27 cellular contexts compared by ENCODE assay signal in the genomic region with DNA sequence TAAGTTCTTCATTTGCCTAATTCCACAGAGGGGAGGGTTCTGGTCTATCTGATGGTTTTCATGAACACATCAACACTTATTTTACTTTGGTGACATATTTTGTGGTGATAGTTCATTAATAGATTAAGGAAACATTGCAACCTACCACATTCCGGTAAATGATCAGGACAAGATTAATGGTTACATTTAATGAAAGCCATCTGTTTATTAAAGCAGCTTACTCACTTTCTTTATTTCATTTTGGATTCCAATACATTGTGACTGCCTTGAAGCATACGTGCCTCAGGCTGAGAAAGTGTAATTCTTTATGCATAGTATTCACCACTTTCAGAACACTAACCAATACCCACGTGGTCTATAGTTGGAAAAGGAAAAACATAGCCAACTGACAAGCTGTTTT.
DNase-seq lines count a peak whose midpoint lies in the region; FAIRE-seq and TF ChIP-seq lines count a peak whose summit lies in the region.
"Had no signal": no experiment of that assay in that cellular context is flagged by ENCODE, and none has a peak within 500 bp of the region (broad histone marks: within the 10 kb centered on the region; RNA-seq: fewer than 3 reads in every experiment).

No MANE protein-coding gene starts in this region.

- no peak overlapping the region for H3K23ac ChIP-seq in mesenchymal stem cell (ENCODE audit: low read length in 2 of 2)

- no peak overlapping the region for H2AFZ ChIP-seq in mesenchymal stem cell (ENCODE audit: low read depth, low read length)

- H3K9me3 ChIP-seq in mesenchymal stem cell (ENCODE audit: control insufficient read depth, low read length): peaks cover 3% of the 10 kb centered on the region
- H3K9me3 ChIP-seq: MG63, prostate gland, SJCRH30, transverse colon had no signal

- peak; percentile 41 for DNase-seq in AG20443 (ENCODE audit: low spot score)
- peak; percentile 58 for DNase-seq in HFF-Myc (ENCODE audit: extremely low read depth, low read depth)
- DNase-seq in astrocyte of the spinal cord (ENCODE audit: low read depth, low spot score): peak; percentile 29
- DNase-seq in mesenchymal stem cell: no peak
- DNase-seq in activated effector memory CD4-positive, alpha-beta T cell treated with anti-CD3 and anti-CD28 coated beads, Interleukin-2, amount 50 U/mL, for 16 hours: no peak
- no peak for DNase-seq in GM13977 (ENCODE audit: low spot score)
- no peak for DNase-seq in DMS 273 (lab: John Stamatoyannopoulos, UW; ENCODE audit: unreplicated experiment)
- no peak for DNase-seq in GM12891 (ENCODE audit: insufficient read length, low spot score)
- DNase-seq: activated CD4-positive, alpha-beta T cell treated with anti-CD3 and anti-CD28 coated beads for 4 hours; activated naive CD4-positive, alpha-beta T cell; activated T-cell treated with anti-CD3 and anti-CD28 coated beads, Interleukin-2, amount 50 U/mL, for 24 hours; DMS53; effector memory CD8-positive, alpha-beta T cell; H9; MG63; NCI-H1436; NCI-H510A treated with DMSO at 0.1 percent for 48 hours; NK-92 treated with Interleukin-12 subunit alpha and Interleukin-12 subunit beta, amount 100 ng/mL, for 24 hours; SJCRH30; T-helper 17 cell; transverse colon had no signal

- no peak overlapping the region for H2BK12ac ChIP-seq in mesenchymal stem cell (ENCODE audit: low read length in 2 of 2)

- TF ChIP-seq POLR2A in GM12891 (IDR thresholded peaks at IDR 0.05; ENCODE audit: low read depth, low read length): no peak

- no peak overlapping the region for H3K4ac ChIP-seq in mesenchymal stem cell (ENCODE audit: low read depth in 1 of 2, low read length in 2 of 2)

- H3K9ac ChIP-seq in mesenchymal stem cell (ENCODE audit: low read length): peak overlapping the region; percentile 59

- no peak overlapping the region for H4K8ac ChIP-seq in mesenchymal stem cell (ENCODE audit: low read length)

- whole genome bisulfite sequencing in mesenchymal stem cell: 100% methylated on average over 1 of the region's 3 CpGs

- no peak overlapping the region for H2BK120ac ChIP-seq in mesenchymal stem cell (ENCODE audit: low read depth, low read length)

- H3K14ac ChIP-seq in mesenchymal stem cell (ENCODE audit: low read length in 2 of 2): no peak overlapping the region

- no peak overlapping the region for H4K91ac ChIP-seq in mesenchymal stem cell (ENCODE audit: low read length)

- no peaks in the 10 kb centered on the region for H3K27me3 ChIP-seq in mesenchymal stem cell (ENCODE audit: control insufficient read depth in 1 of 2, insufficient read depth in 1 of 2, low read length in 2 of 2)
- H3K27me3 ChIP-seq: cardiac muscle cell, esophagus muscularis mucosa, MG63, SJCRH30, transverse colon had no signal

- H3K18ac ChIP-seq in mesenchymal stem cell (ENCODE audit: low read depth in 1 of 2, low read length in 2 of 2): no peak overlapping the region

- H2BK5ac ChIP-seq in mesenchymal stem cell (ENCODE audit: low read depth, low read length, poor library complexity, severe bottlenecking): no peak overlapping the region

- FAIRE-seq in GM12891 (lab: Jason Lieb, UNC): no peak
- FAIRE-seq: GM12878 had no signal

- no peaks in the 10 kb centered on the region for H3K4me1 ChIP-seq in mesenchymal stem cell (ENCODE audit: control insufficient read depth, insufficient read depth, low read depth, low read length)
- H3K4me1 ChIP-seq: esophagus muscularis mucosa, prostate gland, SJCRH30, transverse colon had no signal

- H3K4me3 ChIP-seq in HFF-Myc (replicated peaks; ENCODE audit: low read depth, low read length) (no peak overlapping the region), astrocyte of the spinal cord (ENCODE audit: low read depth, low read length) (no peak overlapping the region), mesenchymal stem cell (ENCODE audit: insufficient read depth in 1 of 2, low read depth in 1 of 2, low read length in 2 of 2) (peak overlapping the region in 1 of 2 experiments; percentile 36)
- H3K4me3 ChIP-seq: cardiac muscle cell, coronary artery, esophagus muscularis mucosa, GM12878, lung, MG63, prostate gland, SJCRH30, transverse colon had no signal

- no peak overlapping the region for H3K27ac ChIP-seq in mesenchymal stem cell (ENCODE audit: low read length, poor library complexity, severe bottlenecking)
- H3K27ac ChIP-seq: cardiac muscle cell, coronary artery, esophagus muscularis mucosa, prostate gland, SJCRH30, transverse colon had no signal

- H3K4me2 ChIP-seq in mesenchymal stem cell (ENCODE audit: low read length, poor library complexity, severe bottlenecking): no peak overlapping the region

- H3K36me3 ChIP-seq in mesenchymal stem cell (ENCODE audit: control insufficient read depth in 1 of 2, insufficient read depth in 2 of 2, low read depth in 1 of 2, low read length in 2 of 2): no peaks in the 10 kb centered on the region
- H3K36me3 ChIP-seq: cardiac muscle cell, esophagus muscularis mucosa, MG63, prostate gland, SJCRH30, transverse colon had no signal

- no peak overlapping the region for H2AK5ac ChIP-seq in mesenchymal stem cell (ENCODE audit: low read length, severe bottlenecking)

- no peak overlapping the region for H2BK15ac ChIP-seq in mesenchymal stem cell (ENCODE audit: low read depth, poor library complexity, severe bottlenecking)

- in situ Hi-C loops in astrocyte of the spinal cord (cut with HindIII; ENCODE audit: low sequenced_read_pairs) (no loop called here), GM13977 (cut with MboI; ENCODE audit: low pct_unique_long_range_greater_than_20kb, low sequenced_read_pairs, unreplicated experiment) (no loop called here)

- no peaks in the 10 kb centered on the region for H3K79me1 ChIP-seq in mesenchymal stem cell (replicated peaks; ENCODE audit: low read length, poor library complexity, severe bottlenecking)

- TF ChIP-seq CTCF in HFF-Myc (IDR thresholded peaks at IDR 0.05; ENCODE audit: low read depth, low read length, missing control alignments) (no peak), astrocyte of the spinal cord (IDR thresholded peaks at IDR 0.05; ENCODE audit: low read depth, low read length) (no peak), GM13977 (IDR thresholded peaks at IDR 0.05; ENCODE audit: extremely low read depth, insufficient read depth, missing control alignments) (no peak)

TF ChIP-seq in GM12891, 5 proteins besides CTCF, POLR2A, EP300 and RAD21:
- TF ChIP-seq TAF1 (IDR thresholded peaks at IDR 0.05; ENCODE audit: low read depth, low read length) (no peak), POLR2AphosphoS5 (IDR thresholded peaks at IDR 0.05; ENCODE audit: low read depth, low read length) (no peak), SPI1 (IDR thresholded peaks at IDR 0.05; ENCODE audit: low read depth, low read length) (no peak), PAX5 (IDR thresholded peaks at IDR 0.05; ENCODE audit: insufficient read depth, low read length, severe bottlenecking) (no peak)

Comparison
In these comparisons a context has a peak if more than half of its experiments do, and no peak if none do; other contexts are left out.
1. DNase-seq: peak in AG20443 (single experiment), HFF-Myc (single experiment) and astrocyte of the spinal cord (single experiment); none in mesenchymal stem cell (single experiment), activated effector memory CD4-positive, alpha-beta T cell treated with anti-CD3 and anti-CD28 coated beads, Interleukin-2, amount 50 U/mL, for 16 hours (single experiment), GM13977 (single experiment), DMS 273 (single experiment) and GM12891 (single experiment).